In the genomic region with DNA sequence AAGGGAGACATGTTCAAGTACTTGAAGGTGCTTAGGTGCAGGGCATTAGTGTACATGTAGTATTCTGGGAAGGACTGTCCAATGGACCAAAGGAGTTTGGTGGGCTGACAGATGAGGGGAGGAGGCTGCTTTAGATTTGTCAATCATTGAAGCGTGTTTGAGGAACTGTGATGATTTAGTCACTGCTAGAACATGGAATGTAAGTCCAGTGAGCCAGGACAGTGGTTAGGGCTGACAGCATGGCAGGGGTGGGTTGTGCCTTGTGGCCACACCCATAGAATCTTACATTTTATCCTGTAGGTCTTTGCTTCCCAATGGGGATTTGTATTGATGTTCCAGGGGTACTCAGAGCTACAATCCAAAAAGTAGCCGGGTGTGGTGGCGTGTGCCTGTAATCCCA, we compare ENCODE assay signal across 18 cellular contexts. TPM values are rescaled to one million over a fixed set of nuclear protein-coding genes. Genes with fewer than 3 reads are reported as not detected.
DNase-seq lines count a peak whose midpoint lies in the region; ATAC-seq and TF ChIP-seq lines count a peak whose summit lies in the region.
"Had no signal": no experiment of that assay in that cellular context is flagged by ENCODE, and none has a peak within 500 bp of the region (broad histone marks: within the 10 kb centered on the region; RNA-seq: fewer than 3 reads in every experiment).

No MANE protein-coding gene starts in this region.

- H3K36me3 Mint-ChIP-seq in activated naive CD8-positive, alpha-beta T cell treated with anti-CD3 and anti-CD28 coated beads, Interleukin-2, amount 10 ng/mL, durations not matched to agents 7 days and 5 days = peaks cover 15% of the 10 kb centered on the region
- H3K36me3 Mint-ChIP-seq in activated naive CD8-positive, alpha-beta T cell treated with anti-CD3 and anti-CD28 coated beads, Interleukin-2, amount 50 U/mL, for 24 hours (ENCODE audit: low read depth) = peaks cover 13% of the 10 kb centered on the region
- H3K36me3 Mint-ChIP-seq in T-cell = peaks cover 9% of the 10 kb centered on the region

- no peak overlapping the region for H3K4me3 ChIP-seq in upper lobe of right lung
- H3K4me3 ChIP-seq: gastroesophageal sphincter, pancreas had no signal

- H3K27me3 Mint-ChIP-seq in activated naive CD8-positive, alpha-beta T cell treated with anti-CD3 and anti-CD28 coated beads, Interleukin-2, amount 10 ng/mL, durations not matched to agents 7 days and 5 days = no peaks in the 10 kb centered on the region
- no peaks in the 10 kb centered on the region for H3K27me3 Mint-ChIP-seq in activated naive CD8-positive, alpha-beta T cell treated with anti-CD3 and anti-CD28 coated beads, Interleukin-2, amount 50 U/mL, for 24 hours
- H3K27me3 Mint-ChIP-seq in T-cell = no peaks in the 10 kb centered on the region

- H3K9me3 Mint-ChIP-seq in activated naive CD8-positive, alpha-beta T cell treated with anti-CD3 and anti-CD28 coated beads, Interleukin-2, amount 10 ng/mL, durations not matched to agents 7 days and 5 days = no peaks in the 10 kb centered on the region
- no peaks in the 10 kb centered on the region for H3K9me3 Mint-ChIP-seq in activated naive CD8-positive, alpha-beta T cell treated with anti-CD3 and anti-CD28 coated beads, Interleukin-2, amount 50 U/mL, for 24 hours
- H3K9me3 Mint-ChIP-seq in T-cell = no peaks in the 10 kb centered on the region
- H3K9me3 Mint-ChIP-seq: H9 had no signal

- intact Hi-C loops in upper lobe of right lung (cut with DNase I) = no loop called here

- no peaks in the 10 kb centered on the region for H3K36me3 ChIP-seq in upper lobe of right lung
- H3K36me3 ChIP-seq: gastroesophageal sphincter, pancreas had no signal

- CTCF ChIA-PET in T-cell (lab: Charles Lee) = no interaction called here

- H3K27me3 ChIP-seq in upper lobe of right lung = no peaks in the 10 kb centered on the region
- H3K27me3 ChIP-seq: gastroesophageal sphincter, pancreas had no signal

- DNase-seq in activated naive CD8-positive, alpha-beta T cell treated with anti-CD3 and anti-CD28 coated beads, Interleukin-2, amount 10 ng/mL, durations not matched to agents 7 days and 5 days = no peak
- DNase-seq in activated naive CD8-positive, alpha-beta T cell treated with anti-CD3 and anti-CD28 coated beads, Interleukin-2, amount 50 U/mL, for 24 hours = no peak
- DNase-seq in T-cell = no peak
- peak; percentile 77 for DNase-seq in kidney tubule cell (ENCODE audit: low spot score)
- no peak for DNase-seq in upper lobe of right lung
- DNase-seq in SKM-1 treated with dmso at 0.1 percent for 144 hours (lab: John Stamatoyannopoulos, UW; ENCODE audit: unreplicated experiment) = no peak
- no peak for DNase-seq in LoVo (ENCODE audit: low spot score)
- DNase-seq: activated CD4-positive, alpha-beta T cell treated with anti-CD3 and anti-CD28 coated beads, Interleukin-2, amount 50 U/mL, for 1 hour; AML-193; DND-41; H9; KBM-7; NCI-H1436 treated with DMSO at 0.1 percent for 48 hours; NCI-H510A treated with DMSO at 0.1 percent for 48 hours; pancreas; stimulated activated CD4-positive, alpha-beta T cell treated with anti-CD3 and anti-CD28 coated beads, Interleukin-12 subunit alpha, Interleukin-12 subunit beta, amount 100 ng/mL, for 4 hours had no signal

- no peak for TF ChIP-seq CTCF in upper lobe of right lung (IDR thresholded peaks at IDR 0.05)

- no peak for ATAC-seq in activated naive CD8-positive, alpha-beta T cell treated with anti-CD3 and anti-CD28 coated beads, Interleukin-2, amount 10 ng/mL, durations not matched to agents 7 days and 5 days (ENCODE audit: low read depth)
- ATAC-seq in activated naive CD8-positive, alpha-beta T cell treated with anti-CD3 and anti-CD28 coated beads, Interleukin-2, amount 50 U/mL, for 24 hours = no peak
- ATAC-seq in T-cell (replicated peaks in 1 of 4) (no peak), upper lobe of right lung (peak; percentile 64), HG03457 (IDR thresholded peaks at IDR 0.05; ENCODE audit: unreplicated experiment) (no peak)
- ATAC-seq: gastroesophageal sphincter, pancreas had no signal

- no peak overlapping the region for H3K27ac ChIP-seq in upper lobe of right lung
- H3K27ac ChIP-seq: gastroesophageal sphincter had no signal

- H3K4me3 Mint-ChIP-seq in activated naive CD8-positive, alpha-beta T cell treated with anti-CD3 and anti-CD28 coated beads, Interleukin-2, amount 10 ng/mL, durations not matched to agents 7 days and 5 days = no peak overlapping the region
- no peak overlapping the region for H3K4me3 Mint-ChIP-seq in activated naive CD8-positive, alpha-beta T cell treated with anti-CD3 and anti-CD28 coated beads, Interleukin-2, amount 50 U/mL, for 24 hours
- H3K4me3 Mint-ChIP-seq in T-cell = peak overlapping the region in 1 of 3 donors; percentile 47
- H3K4me3 Mint-ChIP-seq: H9 had no signal

- peak overlapping the region; percentile 49 for H3K27ac Mint-ChIP-seq in activated naive CD8-positive, alpha-beta T cell treated with anti-CD3 and anti-CD28 coated beads, Interleukin-2, amount 10 ng/mL, durations not matched to agents 7 days and 5 days
- H3K27ac Mint-ChIP-seq in activated naive CD8-positive, alpha-beta T cell treated with anti-CD3 and anti-CD28 coated beads, Interleukin-2, amount 50 U/mL, for 24 hours = no peak overlapping the region
- peak overlapping the region; percentile 87 to 89 for H3K27ac Mint-ChIP-seq in T-cell

- POLR2A ChIA-PET in activated naive CD8-positive, alpha-beta T cell treated with anti-CD3 and anti-CD28 coated beads, Interleukin-2, amount 10 ng/mL, durations not matched to agents 7 days and 5 days (lab: Charles Lee) = no interaction called here
- POLR2A ChIA-PET in T-cell (lab: Charles Lee) = interaction anchor here in 1 of 2 donors (0.8 kb wide), 1 partner anchor 9 kb away, joined by 10 read pairs; no protein-coding TSS in a partner anchor

- peaks cover 25% of the 10 kb centered on the region for H3K4me1 Mint-ChIP-seq in activated naive CD8-positive, alpha-beta T cell treated with anti-CD3 and anti-CD28 coated beads, Interleukin-2, amount 10 ng/mL, durations not matched to agents 7 days and 5 days
- peaks cover 30% of the 10 kb centered on the region for H3K4me1 Mint-ChIP-seq in activated naive CD8-positive, alpha-beta T cell treated with anti-CD3 and anti-CD28 coated beads, Interleukin-2, amount 50 U/mL, for 24 hours
- peaks cover 32 to 39% (median 39%) of the 10 kb centered on the region in 3 donors for H3K4me1 Mint-ChIP-seq in T-cell

- H3K9me3 ChIP-seq in upper lobe of right lung = no peaks in the 10 kb centered on the region
- H3K9me3 ChIP-seq: gastroesophageal sphincter, pancreas had no signal

- H3K4me1 ChIP-seq in upper lobe of right lung = peaks cover 22% of the 10 kb centered on the region

RNA-seq across cellular contexts. Expression of gene DIP2B, which starts 24.6 kb away (rescaled TPM):
- total RNA-seq in activated naive CD8-positive, alpha-beta T cell treated with anti-CD3 and anti-CD28 coated beads, Interleukin-2, amount 10 ng/mL, durations not matched to agents 7 days and 5 days = 10 to 100 TPM; 19.5 to 21.3 TPM
- total RNA-seq in T-cell (10 to 100 TPM; 27.5 to 46.0 (median 29.6) TPM), upper lobe of right lung (28.6 TPM)
